Comparison of ENCODE assay signal across 9 cellular contexts in the genomic region with DNA sequence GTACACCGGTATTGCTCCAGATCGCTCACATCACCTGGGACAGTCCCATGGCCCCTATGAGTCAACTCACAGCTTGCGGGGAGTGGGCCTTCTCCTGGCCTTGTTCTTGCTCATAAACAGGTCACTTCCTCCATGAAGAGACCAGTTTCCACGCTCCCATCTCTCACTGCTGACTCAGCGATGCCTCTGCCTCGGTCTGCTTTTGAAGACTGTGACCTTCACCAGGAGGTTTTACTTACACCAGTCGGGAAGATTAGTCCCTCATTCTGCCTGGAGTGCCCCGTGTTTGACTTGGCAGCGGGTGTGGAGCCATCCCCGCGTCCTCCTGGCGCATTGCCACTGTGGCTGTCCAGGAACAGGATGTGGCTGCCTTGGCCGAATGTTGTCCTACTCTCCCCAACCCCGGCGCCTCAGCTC.
A peak's percentile ranks its signal among the peaks of the same experiment; 100 is the strongest.
DNase-seq lines count a peak whose midpoint lies in the region; ATAC-seq and TF ChIP-seq lines count a peak whose summit lies in the region.
"Had no signal": no experiment of that assay in that cellular context is flagged by ENCODE, and none has a peak within 500 bp of the region (broad histone marks: within the 10 kb centered on the region; RNA-seq: fewer than 3 reads in every experiment).

No MANE protein-coding gene starts in this region.

- no peaks in the 10 kb centered on the region for H3K9me3 ChIP-seq in left ventricle myocardium inferior (replicated peaks)
- no peaks in the 10 kb centered on the region for H3K9me3 ChIP-seq in upper lobe of right lung
- H3K9me3 ChIP-seq: pancreas had no signal

- DNase-seq in activated effector memory CD4-positive, alpha-beta T cell treated with anti-CD3 and anti-CD28 coated beads, Interleukin-2, amount 50 U/mL, for 16 hours = peak; percentile 65
- no peak for DNase-seq in activated effector memory CD4-positive, alpha-beta T cell treated with Interleukin-2 at 50 U/mL for 16 hours
- DNase-seq in T-helper 2 cell treated with Interferon-gamma antibody and Interleukin-4, amounts not matched to agents 5 μg/mL and 100 μg/mL, for 36 hours (ENCODE audit: low spot score) = peak; percentile 67
- DNase-seq in left ventricle myocardium inferior = peak; percentile 29
- no peak for DNase-seq in upper lobe of right lung
- no peak for DNase-seq in RPMI8226
- DNase-seq in activated gamma-delta T cell (lab: John Stamatoyannopoulos, UW) = no peak

- H3K27ac ChIP-seq in left ventricle myocardium inferior (replicated peaks) (no peak overlapping the region), upper lobe of right lung (no peak overlapping the region)
- H3K27ac ChIP-seq: pancreas had no signal

- intact Hi-C loops in left ventricle myocardium inferior (cut with micrococcal nuclease) = no loop called here
- intact Hi-C loops in upper lobe of right lung (cut with DNase I) = no loop called here

- H3K27me3 ChIP-seq in left ventricle myocardium inferior (ENCODE audit: low read depth) (no peaks in the 10 kb centered on the region), upper lobe of right lung (no peaks in the 10 kb centered on the region)
- H3K27me3 ChIP-seq: pancreas had no signal

- no peak overlapping the region for H3K27ac Mint-ChIP-seq in T-helper 2 cell treated with Interferon-gamma antibody and Interleukin-4, amounts not matched to agents 5 μg/mL and 100 μg/mL, for 36 hours

- H3K4me3 ChIP-seq in left ventricle myocardium inferior (no peak overlapping the region), upper lobe of right lung (no peak overlapping the region)
- H3K4me3 ChIP-seq: pancreas had no signal

- no peaks in the 10 kb centered on the region for H3K36me3 Mint-ChIP-seq in T-helper 2 cell treated with Interferon-gamma antibody and Interleukin-4, amounts not matched to agents 5 μg/mL and 100 μg/mL, for 36 hours (ENCODE audit: low read depth)

- H3K36me3 ChIP-seq in left ventricle myocardium inferior (peaks cover 23% of the 10 kb centered on the region), upper lobe of right lung (peaks cover 14% of the 10 kb centered on the region)

- peaks cover 3% of the 10 kb centered on the region for H3K4me1 Mint-ChIP-seq in T-helper 2 cell treated with Interferon-gamma antibody and Interleukin-4, amounts not matched to agents 5 μg/mL and 100 μg/mL, for 36 hours (ENCODE audit: low read depth)

- H3K4me1 ChIP-seq in left ventricle myocardium inferior = no peaks in the 10 kb centered on the region
- H3K4me1 ChIP-seq in upper lobe of right lung = no peaks in the 10 kb centered on the region
- H3K4me1 ChIP-seq: pancreas had no signal

- no peak overlapping the region for H3K4me3 Mint-ChIP-seq in T-helper 2 cell treated with Interferon-gamma antibody and Interleukin-4, amounts not matched to agents 5 μg/mL and 100 μg/mL, for 36 hours

- no peaks in the 10 kb centered on the region for H3K27me3 Mint-ChIP-seq in T-helper 2 cell treated with Interferon-gamma antibody and Interleukin-4, amounts not matched to agents 5 μg/mL and 100 μg/mL, for 36 hours (ENCODE audit: low read depth)

- H3K9me3 Mint-ChIP-seq in T-helper 2 cell treated with Interferon-gamma antibody and Interleukin-4, amounts not matched to agents 5 μg/mL and 100 μg/mL, for 36 hours = no peaks in the 10 kb centered on the region

- TF ChIP-seq CTCF in left ventricle myocardium inferior (IDR thresholded peaks at IDR 0.05; ENCODE audit: borderline replicate concordance) = no peak
- no peak for TF ChIP-seq CTCF in upper lobe of right lung (IDR thresholded peaks at IDR 0.05)

- ATAC-seq in upper lobe of right lung = peak; percentile 24
- ATAC-seq in GM21423 (IDR thresholded peaks at IDR 0.05; ENCODE audit: unreplicated experiment) = no peak
- ATAC-seq: pancreas had no signal

Comparison
In these comparisons a context has a peak if more than half of its experiments do, and no peak if none do; other contexts are left out.
1. DNase-seq: peak in activated effector memory CD4-positive, alpha-beta T cell treated with anti-CD3 and anti-CD28 coated beads, Interleukin-2, amount 50 U/mL, for 16 hours (single experiment), T-helper 2 cell treated with Interferon-gamma antibody and Interleukin-4, amounts not matched to agents 5 μg/mL and 100 μg/mL, for 36 hours (single experiment) and left ventricle myocardium inferior (single experiment); none in activated effector memory CD4-positive, alpha-beta T cell treated with Interleukin-2 at 50 U/mL for 16 hours (single experiment), upper lobe of right lung (single experiment), RPMI8226 (single experiment) and activated gamma-delta T cell (single experiment).